In genomic region chr4:2367626-2368025, GRCh38 we compare ENCODE assay signal across 1 cellular context.
TF ChIP-seq lines count a peak whose summit lies in the region.

No MANE protein-coding gene starts in this region.

TF ChIP-seq in K562, 482 proteins besides CTCF, POLR2A, EP300 and RAD21 (continued from another document):
- TF ChIP-seq, protein P1, sequence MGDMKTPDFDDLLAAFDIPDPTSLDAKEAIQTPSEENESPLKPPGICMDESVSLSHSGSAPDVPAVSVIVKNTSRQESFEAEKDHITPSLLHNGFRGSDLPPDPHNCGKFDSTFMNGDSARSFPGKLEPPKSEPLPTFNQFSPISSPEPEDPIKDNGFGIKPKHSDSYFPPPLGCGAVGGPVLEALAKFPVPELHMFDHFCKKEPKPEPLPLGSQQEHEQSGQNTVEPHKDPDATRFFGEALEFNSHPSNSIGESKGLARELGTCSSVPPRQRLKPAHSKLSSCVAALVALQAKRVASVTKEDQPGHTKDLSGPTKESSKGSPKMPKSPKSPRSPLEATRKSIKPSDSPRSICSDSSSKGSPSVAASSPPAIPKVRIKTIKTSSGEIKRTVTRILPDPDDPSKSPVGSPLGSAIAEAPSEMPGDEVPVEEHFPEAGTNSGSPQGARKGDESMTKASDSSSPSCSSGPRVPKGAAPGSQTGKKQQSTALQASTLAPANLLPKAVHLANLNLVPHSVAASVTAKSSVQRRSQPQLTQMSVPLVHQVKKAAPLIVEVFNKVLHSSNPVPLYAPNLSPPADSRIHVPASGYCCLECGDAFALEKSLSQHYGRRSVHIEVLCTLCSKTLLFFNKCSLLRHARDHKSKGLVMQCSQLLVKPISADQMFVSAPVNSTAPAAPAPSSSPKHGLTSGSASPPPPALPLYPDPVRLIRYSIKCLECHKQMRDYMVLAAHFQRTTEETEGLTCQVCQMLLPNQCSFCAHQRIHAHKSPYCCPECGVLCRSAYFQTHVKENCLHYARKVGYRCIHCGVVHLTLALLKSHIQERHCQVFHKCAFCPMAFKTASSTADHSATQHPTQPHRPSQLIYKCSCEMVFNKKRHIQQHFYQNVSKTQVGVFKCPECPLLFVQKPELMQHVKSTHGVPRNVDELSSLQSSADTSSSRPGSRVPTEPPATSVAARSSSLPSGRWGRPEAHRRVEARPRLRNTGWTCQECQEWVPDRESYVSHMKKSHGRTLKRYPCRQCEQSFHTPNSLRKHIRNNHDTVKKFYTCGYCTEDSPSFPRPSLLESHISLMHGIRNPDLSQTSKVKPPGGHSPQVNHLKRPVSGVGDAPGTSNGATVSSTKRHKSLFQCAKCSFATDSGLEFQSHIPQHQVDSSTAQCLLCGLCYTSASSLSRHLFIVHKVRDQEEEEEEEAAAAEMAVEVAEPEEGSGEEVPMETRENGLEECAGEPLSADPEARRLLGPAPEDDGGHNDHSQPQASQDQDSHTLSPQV (IDR thresholded peaks at IDR 0.05), result no peak
- peak; percentile 30; the same call in 1 of the 2 replicates for TF ChIP-seq POLR2G (IDR thresholded peaks at IDR 0.05; ENCODE audit: low read depth, low read length)
- TF ChIP-seq, protein P2, sequence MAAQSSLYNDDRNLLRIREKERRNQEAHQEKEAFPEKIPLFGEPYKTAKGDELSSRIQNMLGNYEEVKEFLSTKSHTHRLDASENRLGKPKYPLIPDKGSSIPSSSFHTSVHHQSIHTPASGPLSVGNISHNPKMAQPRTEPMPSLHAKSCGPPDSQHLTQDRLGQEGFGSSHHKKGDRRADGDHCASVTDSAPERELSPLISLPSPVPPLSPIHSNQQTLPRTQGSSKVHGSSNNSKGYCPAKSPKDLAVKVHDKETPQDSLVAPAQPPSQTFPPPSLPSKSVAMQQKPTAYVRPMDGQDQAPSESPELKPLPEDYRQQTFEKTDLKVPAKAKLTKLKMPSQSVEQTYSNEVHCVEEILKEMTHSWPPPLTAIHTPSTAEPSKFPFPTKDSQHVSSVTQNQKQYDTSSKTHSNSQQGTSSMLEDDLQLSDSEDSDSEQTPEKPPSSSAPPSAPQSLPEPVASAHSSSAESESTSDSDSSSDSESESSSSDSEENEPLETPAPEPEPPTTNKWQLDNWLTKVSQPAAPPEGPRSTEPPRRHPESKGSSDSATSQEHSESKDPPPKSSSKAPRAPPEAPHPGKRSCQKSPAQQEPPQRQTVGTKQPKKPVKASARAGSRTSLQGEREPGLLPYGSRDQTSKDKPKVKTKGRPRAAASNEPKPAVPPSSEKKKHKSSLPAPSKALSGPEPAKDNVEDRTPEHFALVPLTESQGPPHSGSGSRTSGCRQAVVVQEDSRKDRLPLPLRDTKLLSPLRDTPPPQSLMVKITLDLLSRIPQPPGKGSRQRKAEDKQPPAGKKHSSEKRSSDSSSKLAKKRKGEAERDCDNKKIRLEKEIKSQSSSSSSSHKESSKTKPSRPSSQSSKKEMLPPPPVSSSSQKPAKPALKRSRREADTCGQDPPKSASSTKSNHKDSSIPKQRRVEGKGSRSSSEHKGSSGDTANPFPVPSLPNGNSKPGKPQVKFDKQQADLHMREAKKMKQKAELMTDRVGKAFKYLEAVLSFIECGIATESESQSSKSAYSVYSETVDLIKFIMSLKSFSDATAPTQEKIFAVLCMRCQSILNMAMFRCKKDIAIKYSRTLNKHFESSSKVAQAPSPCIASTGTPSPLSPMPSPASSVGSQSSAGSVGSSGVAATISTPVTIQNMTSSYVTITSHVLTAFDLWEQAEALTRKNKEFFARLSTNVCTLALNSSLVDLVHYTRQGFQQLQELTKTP (IDR thresholded peaks at IDR 0.05; ENCODE audit: low read depth in 1 of 2, partially characterized antibody in 2 of 2), result no peak
- no peak for TF ChIP-seq FOXO4 (CRISPR knock-in tag; IDR thresholded peaks at IDR 0.05)
